23 cellular contexts compared by ENCODE assay signal in the genomic region with DNA sequence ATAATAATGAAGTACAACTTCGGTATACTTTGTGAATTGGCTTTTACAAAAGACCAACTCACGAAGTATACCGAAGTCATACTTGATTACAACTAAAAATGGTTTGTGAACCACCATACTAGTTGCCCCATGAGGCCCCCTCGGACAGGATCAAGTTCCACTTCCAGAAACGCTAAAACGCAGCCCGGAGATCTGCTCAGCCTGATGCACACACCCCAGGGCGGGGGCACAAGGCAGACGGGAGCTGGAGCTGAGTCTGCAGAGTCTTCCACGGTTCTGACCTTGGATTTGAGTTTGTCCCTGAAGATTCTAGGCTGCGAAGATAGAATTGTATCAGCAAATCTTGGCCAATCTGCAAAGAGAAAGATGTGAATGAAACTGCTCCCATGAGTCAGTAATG.
"Had no signal": no experiment of that assay in that cellular context is flagged by ENCODE, and none has a peak within 500 bp of the region (broad histone marks: within the 10 kb centered on the region; RNA-seq: fewer than 3 reads in every experiment).

No MANE protein-coding gene starts in this region.

- H3K4me1 ChIP-seq: colonic mucosa, foreskin keratinocyte, parathyroid adenoma, prostate gland, sigmoid colon, stomach, tibial artery, upper lobe of right lung had no signal

- H3K9me3 ChIP-seq: colonic mucosa, prostate gland, sigmoid colon, stomach, tibial artery, upper lobe of right lung had no signal

- ATAC-seq: foreskin keratinocyte; left colon; naive thymus-derived CD4-positive, alpha-beta T cell; upper lobe of right lung had no signal

- FAIRE-seq: endothelial cell of umbilical vein had no signal

- H3K27ac ChIP-seq: colonic mucosa, foreskin keratinocyte, hepatocyte, parathyroid adenoma, prostate gland, sigmoid colon, skin epidermis, stomach, tibial artery, upper lobe of right lung had no signal

- H3K36me3 ChIP-seq: colonic mucosa, prostate gland, sigmoid colon, stomach, tibial artery, upper lobe of right lung had no signal

- H3K4me3 ChIP-seq: colonic mucosa, hepatocyte, prostate gland, sigmoid colon, skin epidermis, stomach, tibial artery, upper lobe of right lung had no signal

- DNase-seq: cerebellar nuclear complex; colonic mucosa; dermis blood vessel endothelial cell; effector CD4-positive, alpha-beta T cell; endodermal cell; erythroblast; foreskin keratinocyte; head of caudate nucleus; left colon; mammary epithelial cell; naive thymus-derived CD4-positive, alpha-beta T cell; nephron progenitor cell; sigmoid colon; stimulated activated CD4-positive, alpha-beta T cell treated with anti-CD3 and anti-CD28 coated beads, Interleukin-2, amount 100 ng/mL, for 24 hours; stimulated activated naive CD4-positive, alpha-beta T cell; stomach; tibial artery; upper lobe of right lung had no signal

- H3K27me3 ChIP-seq: colonic mucosa, hepatocyte, sigmoid colon, upper lobe of right lung had no signal
